ENCODE assay signal across 13 cellular contexts in genomic region chr6:168441434-168442391, GRCh38. TPM values are rescaled to one million over a fixed set of nuclear protein-coding genes. Genes with fewer than 3 reads are reported as not detected.
DNase-seq lines count a peak whose midpoint lies in the region; ATAC-seq and TF ChIP-seq lines count a peak whose summit lies in the region.
"Had no signal": no experiment of that assay in that cellular context is flagged by ENCODE, and none has a peak within 500 bp of the region (broad histone marks: within the 10 kb centered on the region; RNA-seq: fewer than 3 reads in every experiment).

No MANE protein-coding gene starts in this region.

- H3K27ac ChIP-seq in esophagus squamous epithelium (peak overlapping the region; percentile 2 to 70 (median 46)), thoracic aorta (peak overlapping the region; percentile 85 to 86)

- H3K4me1 ChIP-seq in esophagus squamous epithelium (peaks cover 6 to 37% (median 9%) of the 10 kb centered on the region in 3 donors), mucosa of descending colon (ENCODE audit: low read depth) (peaks cover 13% of the 10 kb centered on the region), thoracic aorta (ENCODE audit: control insufficient read depth in 1 of 2, low read depth in 2 of 2) (peaks cover under 1 to 64% of the 10 kb centered on the region in 2 donors)

- TF ChIP-seq CTCF in esophagus squamous epithelium (IDR thresholded peaks at IDR 0.05) (no peak), mucosa of descending colon (IDR thresholded peaks at IDR 0.05) (no peak), thoracic aorta (IDR thresholded peaks at IDR 0.05) (no peak)

- 2 to 28% methylated on average over 5 to 11 of the region's 87 CpGs for WGBS in esophagus squamous epithelium, 2 donors

- intact Hi-C loops in esophagus squamous epithelium (cut with DNase I) (no loop called here), mucosa of descending colon (cut with DNase I, micrococcal nuclease) (no loop called here)

- H3K4me3 ChIP-seq in esophagus squamous epithelium (peak overlapping the region; percentile 38 to 72 (median 50)), mucosa of descending colon (peak overlapping the region; percentile 19), thoracic aorta (peak overlapping the region; percentile 71)

- H3K27me3 ChIP-seq in esophagus squamous epithelium (peaks cover 0 to 73% (median 0%) of the 10 kb centered on the region in 4 donors), thoracic aorta (replicated peaks; ENCODE audit: insufficient read depth) (no peaks in the 10 kb centered on the region)

- TF ChIP-seq POLR2A in esophagus squamous epithelium (IDR thresholded peaks at IDR 0.05): no peak

- peak; percentile 56 for ATAC-seq in mucosa of descending colon
- no peak for ATAC-seq in thoracic aorta (ENCODE audit: insufficient number of reproducible peaks, low FRiP score, low read depth)
- no peak for ATAC-seq in GM19324 (IDR thresholded peaks at IDR 0.05; ENCODE audit: low FRiP score, unreplicated experiment)
- no peak for ATAC-seq in GM19023 (IDR thresholded peaks at IDR 0.05; ENCODE audit: unreplicated experiment)

- no peaks in the 10 kb centered on the region for H3K36me3 ChIP-seq in esophagus squamous epithelium
- no peaks in the 10 kb centered on the region for H3K36me3 ChIP-seq in mucosa of descending colon (ENCODE audit: low read depth)
- no peaks in the 10 kb centered on the region for H3K36me3 ChIP-seq in thoracic aorta

- H3K9me3 ChIP-seq in esophagus squamous epithelium: no peaks in the 10 kb centered on the region
- H3K9me3 ChIP-seq in mucosa of descending colon: no peaks in the 10 kb centered on the region
- H3K9me3 ChIP-seq in thoracic aorta: no peaks in the 10 kb centered on the region

- DNase-seq in NCI-H526 treated with DMSO at 0.1 percent for 48 hours (lab: John Stamatoyannopoulos, UW): peak; percentile 16
- no peak for DNase-seq in esophagus squamous epithelium (lab: John Stamatoyannopoulos, UW)
- DNase-seq in mucosa of descending colon: peak in 2 of 3 donors; percentile 21 to 44
- no peak for DNase-seq in thoracic aorta (ENCODE audit: low spot score)
- no peak for DNase-seq in NK-92 (lab: John Stamatoyannopoulos, UW; ENCODE audit: unreplicated experiment)
- no peak for DNase-seq in UCSD-AML1 (lab: John Stamatoyannopoulos, UW; ENCODE audit: unreplicated experiment)
- DNase-seq: activated CD4-positive, alpha-beta T cell treated with anti-CD3 and anti-CD28 coated beads for 1 hour; activated naive CD4-positive, alpha-beta T cell treated with anti-CD3 and anti-CD28 coated beads for 36 hours; EL; Kasumi-1 had no signal

RNA-seq across cellular contexts. Expression of gene SMOC2, which starts 0.7 kb away (rescaled TPM):
- total RNA-seq in esophagus squamous epithelium (10 to 100 TPM in 1 of 4 donors, 1 to 10 TPM in 3; 1.9 to 35.5 (median 7.1) TPM), mucosa of descending colon (10 to 100 TPM; 11.4 to 40.4 (median 18.8) TPM), thoracic aorta (100 to 1,000 TPM; 334 to 424 TPM)
- total RNA-seq: activated naive CD4-positive, alpha-beta T cell treated with anti-CD3 and anti-CD28 coated beads for 36 hours; pulmonary artery endothelial cell had no signal

Comparison
In these comparisons a context has a peak if more than half of its experiments do, and no peak if none do; other contexts are left out.
1. DNase-seq: peak in NCI-H526 treated with DMSO at 0.1 percent for 48 hours (single experiment) and mucosa of descending colon (2 of 3); none in esophagus squamous epithelium (single experiment), thoracic aorta (single experiment), NK-92 (single experiment) and UCSD-AML1 (single experiment).
2. H3K4me3 ChIP-seq: peak in every context shown above with its lines; median percentile 71 in thoracic aorta; 50 in esophagus squamous epithelium; 19 in mucosa of descending colon.
3. RNA of gene SMOC2, which starts 0.7 kb away (total RNA-seq): 334 to 424 TPM in thoracic aorta; 11.4 to 40.4 TPM in mucosa of descending colon and 1.9 to 35.5 TPM in esophagus squamous epithelium; every median in the first group is over 4 times any median in the second.